Comparison of ENCODE assay signal across 30 cellular contexts in genomic region chr12:8075935-8076334, GRCh38. TPM values are rescaled to one million over a fixed set of nuclear protein-coding genes. Genes with fewer than 3 reads are reported as not detected.
"Had no signal": no experiment of that assay in that cellular context is flagged by ENCODE, and none has a peak within 500 bp of the region (broad histone marks: within the 10 kb centered on the region; RNA-seq: fewer than 3 reads in every experiment).

No MANE protein-coding gene starts in this region.

- H3K27me3 ChIP-seq: brain microvascular endothelial cell had no signal

- H3K36me3 ChIP-seq: brain microvascular endothelial cell, esophagus squamous epithelium, WERI-Rb-1 had no signal

- ATAC-seq: activated CD4-positive, CD25-positive, alpha-beta regulatory T cell treated with anti-CD3 and anti-CD28 coated beads, Interleukin-2, amount 50 U/mL, for 24 hours; activated CD8-positive, alpha-beta T cell treated with anti-CD3 and anti-CD28 coated beads for 36 hours; activated T-cell treated with anti-CD3 and anti-CD28 coated beads, Interleukin-2, amount 50 U/mL, for 4 hours; activated T-helper 17 cell treated with anti-CD3 and anti-CD28 coated beads, Interleukin-2, amount 50 U/mL, for 72 hours; effector memory CD8-positive, alpha-beta T cell; T-helper 17 cell had no signal

- FAIRE-seq: astrocyte, bronchial epithelial cell had no signal

- H3K9me3 ChIP-seq: esophagus squamous epithelium had no signal

- H3K27ac ChIP-seq: brain microvascular endothelial cell, coronary artery, epithelial cell of prostate, esophagus squamous epithelium, WERI-Rb-1 had no signal

- H3K4me3 ChIP-seq: coronary artery, esophagus squamous epithelium had no signal

- DNase-seq: activated B cell treated with CpG ODN at 0.5 μM for 24 hours; activated CD4-positive, alpha-beta T cell treated with anti-CD3 and anti-CD28 coated beads for 48 hours; activated CD4-positive, alpha-beta T cell treated with anti-CD3 and anti-CD28 coated beads, Interleukin-2, amount 50 U/mL, for 1 hour; activated CD4-positive, alpha-beta T cell treated with anti-CD3 and anti-CD28 coated beads, Interleukin-2, amount 50 U/mL, for 48 hours; activated CD8-positive, alpha-beta memory T cell treated with anti-CD3 and anti-CD28 coated beads for 24 hours; activated CD8-positive, alpha-beta T cell treated with anti-CD3 and anti-CD28 coated beads for 36 hours; activated effector memory CD4-positive, alpha-beta T cell treated with Interleukin-2 at 50 U/mL for 16 hours; activated gamma-delta T cell treated with Interleukin-2 at 50 U/mL for 16 hours; activated naive CD4-positive, alpha-beta T cell treated with anti-CD3 and anti-CD28 coated beads, Interleukin-2, amount 50 U/mL, for 16 hours; activated naive CD4-positive, alpha-beta T cell treated with Interleukin-2 at 50 U/mL for 16 hours; activated T-cell treated with anti-CD3 and anti-CD28 coated beads, Interleukin-2, amount 50 U/mL, for 4 hours; amniotic stem cell; anterior cingulate cortex; brain microvascular endothelial cell; dermis blood vessel endothelial cell; effector CD4-positive, alpha-beta T cell; effector memory CD8-positive, alpha-beta T cell; esophagus squamous epithelium; foreskin melanocyte; head of caudate nucleus; T-helper 1 cell; T-helper 17 cell; T1000; WERI-Rb-1 had no signal

RNA-seq across cellular contexts. Expression of gene C3AR1, which starts 9.8 kb away (rescaled TPM):
- total RNA-seq: bronchial epithelial cell, dermis blood vessel endothelial cell had no signal

RNA-seq across cellular contexts. Expression of gene CLEC4A, which starts 47.5 kb away (rescaled TPM):
- total RNA-seq: dermis blood vessel endothelial cell had no signal
